Comparison of ENCODE assay signal across 8 cellular contexts in the genomic region with DNA sequence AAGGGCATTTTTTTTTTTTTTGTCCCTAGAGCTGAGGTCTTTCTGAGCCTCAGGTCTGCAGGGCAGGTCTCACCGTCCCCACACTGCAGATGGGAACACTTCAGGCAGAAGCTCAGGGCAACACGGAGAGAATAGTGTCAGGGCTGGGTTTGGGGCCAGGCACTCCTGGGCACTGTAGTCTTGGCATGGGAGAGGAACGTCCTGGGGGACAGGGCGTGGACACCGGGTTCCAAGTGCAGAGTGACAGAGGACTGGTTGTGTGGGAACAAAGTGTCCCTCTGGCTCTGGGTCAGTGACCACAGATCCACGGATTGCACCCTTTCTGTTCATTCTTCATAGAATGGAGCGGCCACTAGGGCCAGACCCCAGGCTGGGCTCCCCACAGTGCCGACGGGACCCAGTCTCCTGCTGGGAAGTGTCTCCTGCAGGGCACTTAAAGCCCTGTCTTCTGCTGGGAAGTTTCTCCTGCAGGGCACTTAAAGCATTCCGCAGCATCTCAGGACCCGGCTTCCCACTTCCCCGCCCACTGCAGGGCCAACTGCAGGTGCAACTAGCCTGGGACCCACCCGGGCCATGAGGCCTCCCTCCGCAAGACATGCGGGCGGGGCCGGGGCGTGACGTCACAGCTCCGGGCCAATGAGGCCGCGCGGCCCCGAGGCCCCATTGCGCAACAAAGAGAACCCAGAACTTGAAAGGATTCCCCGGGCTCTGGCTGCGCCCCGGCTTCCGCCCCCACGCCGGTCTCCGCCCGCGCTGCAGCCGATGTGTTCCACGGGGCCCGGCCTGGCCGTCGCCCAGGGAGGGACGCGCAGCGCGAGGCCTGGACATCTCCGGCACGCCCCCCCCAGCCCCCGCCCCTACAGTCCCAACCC. TPM values are rescaled to one million over a fixed set of nuclear protein-coding genes. Genes with fewer than 3 reads are reported as not detected.
DNase-seq lines count a peak whose midpoint lies in the region; TF ChIP-seq lines count a peak whose summit lies in the region.

No MANE protein-coding gene starts in this region.

- no peaks in the 10 kb centered on the region for H4K20me1 ChIP-seq in H9 (ENCODE audit: control insufficient read depth, insufficient read depth, insufficient read length)

- H2BK5ac ChIP-seq in H9 (ENCODE audit: insufficient read length, low read length) = no peak overlapping the region

- peaks cover 6% of the 10 kb centered on the region for H3K27me3 ChIP-seq in CD8-positive, alpha-beta memory T cell (ENCODE audit: insufficient read depth, low read length, poor library complexity, severe bottlenecking)
- peaks cover 7% of the 10 kb centered on the region; the same call in 1 of the 2 replicates for H3K27me3 ChIP-seq in H9 (ENCODE audit: insufficient read depth, low read length)
- no peaks in the 10 kb centered on the region for H3K27me3 ChIP-seq in duodenal mucosa (ENCODE audit: control insufficient read depth in 1 of 2, insufficient read depth in 2 of 2, low read length in 2 of 2)

- peak; percentile 62 to 81 (median 78) for DNase-seq in CD8-positive, alpha-beta memory T cell
- peak; percentile 87 for DNase-seq in H9
- DNase-seq in NCI-H510A treated with DMSO at 0.1 percent for 48 hours (lab: John Stamatoyannopoulos, UW) = peak; percentile 96
- peak; percentile 69 to 76 for DNase-seq in activated CD4-positive, alpha-beta T cell treated with anti-CD3 and anti-CD28 coated beads, Interleukin-2, amount 50 U/mL, for 48 hours
- peak; percentile 54 for DNase-seq in medulla oblongata (ENCODE audit: extremely low spot score)
- DNase-seq in stimulated activated CD8-positive, alpha-beta memory T cell treated with anti-CD3 and anti-CD28 coated beads, Interleukin-15, amount 100 ng/mL, for 1 hour (ENCODE audit: low read depth) = peak; percentile 50
- no peak for DNase-seq in middle frontal gyrus (ENCODE audit: extremely low spot score, low spot score)

- H2BK12ac ChIP-seq in H9 (ENCODE audit: insufficient read length, low read depth, low read length) = no peak overlapping the region

- TF ChIP-seq CTCF in H9 (conservative IDR thresholded peaks at IDR 0.05) = 0 out of 3 replicates have a peak, but pooled peaks have one; percentile 10

- no peak overlapping the region for H3T11ph ChIP-seq in H9 (ENCODE audit: low read length)

- H3K23me2 ChIP-seq in H9 (ENCODE audit: insufficient read length, low read depth, low read length, poor library complexity, severe bottlenecking) = peaks cover 4% of the 10 kb centered on the region

- H3K36me3 ChIP-seq in CD8-positive, alpha-beta memory T cell (ENCODE audit: insufficient read depth, low read length) = no peaks in the 10 kb centered on the region
- peaks cover 0 to 10% of the 10 kb centered on the region in 2 donors for H3K36me3 ChIP-seq in duodenal mucosa (ENCODE audit: control insufficient read depth in 1 of 2, insufficient read depth in 2 of 2, low read length in 2 of 2)

- no peak overlapping the region for H3K14ac ChIP-seq in H9 (ENCODE audit: insufficient read depth, low read length)

- no peak overlapping the region for H4K5ac ChIP-seq in H9 (ENCODE audit: insufficient read length, low read depth, low read length)

- H2BK20ac ChIP-seq in H9 (ENCODE audit: low read depth, low read length, poor library complexity, severe bottlenecking) = no peak overlapping the region

- no peaks in the 10 kb centered on the region for H3K79me1 ChIP-seq in H9 (ENCODE audit: insufficient read depth, low read depth, low read length, poor library complexity, severe bottlenecking)

- no peak overlapping the region for H3K18ac ChIP-seq in H9 (ENCODE audit: insufficient read length, low read depth, low read length)

- peaks cover 0 to 6% (median 0%) of the 10 kb centered on the region in 3 donors for H3K4me1 Mint-ChIP-seq in CD8-positive, alpha-beta memory T cell
- peaks cover 4 to 11% of the 10 kb centered on the region in 2 experiments; a peak in 3 of 4 replicates for H3K4me1 Mint-ChIP-seq in H9

- H3K27ac Mint-ChIP-seq in CD8-positive, alpha-beta memory T cell = peak overlapping the region in 2 of 8 donors; percentile 46 to 74
- no peak overlapping the region for H3K27ac Mint-ChIP-seq in H9

- no peak overlapping the region for H3K56ac ChIP-seq in H9 (ENCODE audit: insufficient read length, low read depth, low read length)

- H2AFZ ChIP-seq in H9 (ENCODE audit: low read length) = no peak overlapping the region

- H3K36me3 Mint-ChIP-seq in CD8-positive, alpha-beta memory T cell = no peaks in the 10 kb centered on the region
- H3K36me3 Mint-ChIP-seq in H9 (ENCODE audit: insufficient read depth in 1 of 3, low read depth in 3 of 3) = peaks cover 0 to 4% (median 0%) of the 10 kb centered on the region in 3 experiments; a peak in 3 of 7 replicates

- H3K4me1 ChIP-seq in CD8-positive, alpha-beta memory T cell (ENCODE audit: insufficient read depth, low read length) = peaks cover 4% of the 10 kb centered on the region
- H3K4me1 ChIP-seq in H9 (ENCODE audit: insufficient read depth, low read length) = no peaks in the 10 kb centered on the region
- H3K4me1 ChIP-seq in duodenal mucosa (ENCODE audit: control insufficient read depth in 1 of 2, insufficient read depth in 2 of 2, low read length in 2 of 2) = peaks cover 11 to 17% of the 10 kb centered on the region in 2 donors

- no CpG with 5 or more reads among the region's 46 CpGs for WGBS in H9 (ENCODE audit: extremely low coverage, insufficient read length, low lambda C conversion rate)

- peaks cover 8 to 12% of the 10 kb centered on the region in 2 donors for H3K27me3 Mint-ChIP-seq in CD8-positive, alpha-beta memory T cell
- H3K27me3 Mint-ChIP-seq in H9 (ENCODE audit: low read depth) = peaks cover 44% of the 10 kb centered on the region

- no peak overlapping the region for H4K91ac ChIP-seq in H9 (ENCODE audit: insufficient read length, low read depth, low read length)

- POLR2A ChIA-PET in CD8-positive, alpha-beta memory T cell (lab: Charles Lee) = no interaction called here

- H3K4me2 ChIP-seq in H9 (ENCODE audit: insufficient read depth, insufficient read length, low read length) = peak overlapping the region; percentile 31

- no peak overlapping the region for H3K23ac ChIP-seq in H9 (ENCODE audit: insufficient read length, low read depth, low read length)

- no peak overlapping the region for H2BK15ac ChIP-seq in H9 (ENCODE audit: low read depth, low read length)

- no peaks in the 10 kb centered on the region for H3K9me3 ChIP-seq in CD8-positive, alpha-beta memory T cell (ENCODE audit: low read length)
- H3K9me3 ChIP-seq in H9 (ENCODE audit: control insufficient read depth, low read depth, low read length) = no peaks in the 10 kb centered on the region
- no peaks in the 10 kb centered on the region for H3K9me3 ChIP-seq in duodenal mucosa (ENCODE audit: control insufficient read depth in 1 of 2, low read length in 2 of 2)

- CTCF ChIA-PET in CD8-positive, alpha-beta memory T cell (lab: Charles Lee) = interaction anchor here (1.6 to 2.0 kb wide), 2 partner anchors 9 to 13 kb away, joined by 4 to 5 read pairs; no protein-coding TSS in a partner anchor

- H3K4me3 Mint-ChIP-seq in CD8-positive, alpha-beta memory T cell = peak overlapping the region; percentile 60 to 86 (median 71)
- H3K4me3 Mint-ChIP-seq in H9 = peak overlapping the region; percentile 48 to 76

- no peak overlapping the region for H2AK5ac ChIP-seq in H9 (ENCODE audit: insufficient read length, low read length)

- no peak overlapping the region for H2BK120ac ChIP-seq in H9 (ENCODE audit: low read depth, low read length, poor library complexity, severe bottlenecking)

- H3K9me3 Mint-ChIP-seq in CD8-positive, alpha-beta memory T cell = no peaks in the 10 kb centered on the region
- H3K9me3 Mint-ChIP-seq in H9 = no peaks in the 10 kb centered on the region

- H3K4ac ChIP-seq in H9 (ENCODE audit: low read depth, low read length) = no peak overlapping the region

- H3K9ac ChIP-seq in H9 (ENCODE audit: extremely low read depth, insufficient read length, low read length) (no peak overlapping the region), duodenal mucosa (ENCODE audit: low read depth in 1 of 2, low read length in 2 of 2) (peak overlapping the region in 1 of 2 donors; percentile 23)

- H3K27ac ChIP-seq in CD8-positive, alpha-beta memory T cell (ENCODE audit: low read depth, low read length) = no peak overlapping the region
- no peak overlapping the region for H3K27ac ChIP-seq in H9 (ENCODE audit: insufficient read length, low read depth, low read length)
- no peak overlapping the region for H3K27ac ChIP-seq in duodenal mucosa (ENCODE audit: low read depth, low read length)

- H4K8ac ChIP-seq in H9 (replicated peaks; ENCODE audit: insufficient read length, low read depth, low read length) = no peak overlapping the region

- H3K4me3 ChIP-seq in CD8-positive, alpha-beta memory T cell (ENCODE audit: low read length) = peak overlapping the region; percentile 19
- peak overlapping the region; percentile 50 to 53 for H3K4me3 ChIP-seq in duodenal mucosa (ENCODE audit: low read depth in 1 of 2, low read length in 2 of 2)

- no peaks in the 10 kb centered on the region for H3K79me2 ChIP-seq in H9 (ENCODE audit: insufficient read depth, low read length)

RNA-seq across cellular contexts. Expression of gene GPR153, which starts 1.2 kb away (rescaled TPM):
- total RNA-seq in CD8-positive, alpha-beta memory T cell = under 1 TPM; 0.50 to 0.66 TPM
- 0.39 TPM for polyA plus RNA-seq in CD8-positive, alpha-beta memory T cell
- total RNA-seq in H9 (2021) = 8.9 and 9.6 TPM in 2 replicates

RNA-seq across cellular contexts. Expression of gene HES3, which starts 15.7 kb away (rescaled TPM):
- total RNA-seq in CD8-positive, alpha-beta memory T cell = not detected
- not detected for polyA plus RNA-seq in CD8-positive, alpha-beta memory T cell
- total RNA-seq in H9 (2021) = 89.9 and 93.4 TPM in 2 replicates

RNA-seq across cellular contexts. Expression of gene ICMT, which starts 24.0 kb away (rescaled TPM):
- total RNA-seq in CD8-positive, alpha-beta memory T cell = 10 to 100 TPM; 79.1 to 79.4 TPM
- polyA plus RNA-seq in CD8-positive, alpha-beta memory T cell = 24.4 TPM
- 107 and 114 TPM in 2 replicates for total RNA-seq in H9 (2021)

RNA-seq across cellular contexts. Expression of gene RNF207, which starts 53.8 kb away (rescaled TPM):
- total RNA-seq in CD8-positive, alpha-beta memory T cell = 10 to 100 TPM; 10.8 to 12.8 TPM
- polyA plus RNA-seq in CD8-positive, alpha-beta memory T cell = 0.22 TPM
- 4.9 and 7.1 TPM in 2 replicates for total RNA-seq in H9 (2021)

Comparison
In these comparisons a context has a peak if more than half of its experiments do, and no peak if none do; other contexts are left out.
1. RNA of gene HES3, which starts 15.7 kb away (total RNA-seq): 89.9 to 93.4 TPM in H9; not detected in CD8-positive, alpha-beta memory T cell; every median in the first group is over 10 times any median in the second.